ENCODE assay signal across 1 cellular context in genomic region chr19:34409189-34410164, GRCh38.
TF ChIP-seq lines count a peak whose summit lies in the region.

No MANE protein-coding gene starts in this region.

TF ChIP-seq in K562, 482 proteins besides CTCF, POLR2A, EP300 and RAD21:
- TF ChIP-seq ZNF583 (CRISPR knock-in tag; IDR thresholded peaks at IDR 0.05) (no peak), CGGBP1 (CRISPR knock-in tag; IDR thresholded peaks at IDR 0.05) (no peak), ZNF316 (IDR thresholded peaks at IDR 0.05) (no peak), SNAPC5 (CRISPR knock-in tag; IDR thresholded peaks at IDR 0.05) (no peak), ZNF282 (CRISPR knock-in tag; IDR thresholded peaks at IDR 0.05) (no peak), MLLT1 (IDR thresholded peaks at IDR 0.05) (no peak), RB1 (IDR thresholded peaks at IDR 0.05; ENCODE audit: low read depth) (no peak), HDGF (IDR thresholded peaks at IDR 0.05) (no peak), ZNF655 (CRISPR knock-in tag; IDR thresholded peaks at IDR 0.05) (no peak), BACH1 (tag; IDR thresholded peaks at IDR 0.05) (no peak), ARHGAP35 (IDR thresholded peaks at IDR 0.05; ENCODE audit: partially characterized antibody) (no peak), ZNF449 (CRISPR knock-in tag; IDR thresholded peaks at IDR 0.05) (no peak), HCFC1 (IDR thresholded peaks at IDR 0.05; ENCODE audit: low read depth, low read length) (no peak), CREB3L1 (IDR thresholded peaks at IDR 0.05; ENCODE audit: borderline replicate concordance, low read depth) (no peak)
- TF ChIP-seq, protein P1, sequence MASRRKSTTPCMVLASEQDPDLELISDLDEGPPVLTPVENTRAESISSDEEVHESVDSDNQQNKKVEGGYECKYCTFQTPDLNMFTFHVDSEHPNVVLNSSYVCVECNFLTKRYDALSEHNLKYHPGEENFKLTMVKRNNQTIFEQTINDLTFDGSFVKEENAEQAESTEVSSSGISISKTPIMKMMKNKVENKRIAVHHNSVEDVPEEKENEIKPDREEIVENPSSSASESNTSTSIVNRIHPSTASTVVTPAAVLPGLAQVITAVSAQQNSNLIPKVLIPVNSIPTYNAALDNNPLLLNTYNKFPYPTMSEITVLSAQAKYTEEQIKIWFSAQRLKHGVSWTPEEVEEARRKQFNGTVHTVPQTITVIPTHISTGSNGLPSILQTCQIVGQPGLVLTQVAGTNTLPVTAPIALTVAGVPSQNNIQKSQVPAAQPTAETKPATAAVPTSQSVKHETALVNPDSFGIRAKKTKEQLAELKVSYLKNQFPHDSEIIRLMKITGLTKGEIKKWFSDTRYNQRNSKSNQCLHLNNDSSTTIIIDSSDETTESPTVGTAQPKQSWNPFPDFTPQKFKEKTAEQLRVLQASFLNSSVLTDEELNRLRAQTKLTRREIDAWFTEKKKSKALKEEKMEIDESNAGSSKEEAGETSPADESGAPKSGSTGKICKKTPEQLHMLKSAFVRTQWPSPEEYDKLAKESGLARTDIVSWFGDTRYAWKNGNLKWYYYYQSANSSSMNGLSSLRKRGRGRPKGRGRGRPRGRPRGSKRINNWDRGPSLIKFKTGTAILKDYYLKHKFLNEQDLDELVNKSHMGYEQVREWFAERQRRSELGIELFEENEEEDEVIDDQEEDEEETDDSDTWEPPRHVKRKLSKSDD (conservative IDR thresholded peaks at IDR 0.05; ENCODE audit: low read length) = no peak
- TF ChIP-seq, protein P2, sequence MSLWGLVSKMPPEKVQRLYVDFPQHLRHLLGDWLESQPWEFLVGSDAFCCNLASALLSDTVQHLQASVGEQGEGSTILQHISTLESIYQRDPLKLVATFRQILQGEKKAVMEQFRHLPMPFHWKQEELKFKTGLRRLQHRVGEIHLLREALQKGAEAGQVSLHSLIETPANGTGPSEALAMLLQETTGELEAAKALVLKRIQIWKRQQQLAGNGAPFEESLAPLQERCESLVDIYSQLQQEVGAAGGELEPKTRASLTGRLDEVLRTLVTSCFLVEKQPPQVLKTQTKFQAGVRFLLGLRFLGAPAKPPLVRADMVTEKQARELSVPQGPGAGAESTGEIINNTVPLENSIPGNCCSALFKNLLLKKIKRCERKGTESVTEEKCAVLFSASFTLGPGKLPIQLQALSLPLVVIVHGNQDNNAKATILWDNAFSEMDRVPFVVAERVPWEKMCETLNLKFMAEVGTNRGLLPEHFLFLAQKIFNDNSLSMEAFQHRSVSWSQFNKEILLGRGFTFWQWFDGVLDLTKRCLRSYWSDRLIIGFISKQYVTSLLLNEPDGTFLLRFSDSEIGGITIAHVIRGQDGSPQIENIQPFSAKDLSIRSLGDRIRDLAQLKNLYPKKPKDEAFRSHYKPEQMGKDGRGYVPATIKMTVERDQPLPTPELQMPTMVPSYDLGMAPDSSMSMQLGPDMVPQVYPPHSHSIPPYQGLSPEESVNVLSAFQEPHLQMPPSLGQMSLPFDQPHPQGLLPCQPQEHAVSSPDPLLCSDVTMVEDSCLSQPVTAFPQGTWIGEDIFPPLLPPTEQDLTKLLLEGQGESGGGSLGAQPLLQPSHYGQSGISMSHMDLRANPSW (CRISPR knock-in tag; IDR thresholded peaks at IDR 0.05) = no peak
- TF ChIP-seq, protein P3, sequence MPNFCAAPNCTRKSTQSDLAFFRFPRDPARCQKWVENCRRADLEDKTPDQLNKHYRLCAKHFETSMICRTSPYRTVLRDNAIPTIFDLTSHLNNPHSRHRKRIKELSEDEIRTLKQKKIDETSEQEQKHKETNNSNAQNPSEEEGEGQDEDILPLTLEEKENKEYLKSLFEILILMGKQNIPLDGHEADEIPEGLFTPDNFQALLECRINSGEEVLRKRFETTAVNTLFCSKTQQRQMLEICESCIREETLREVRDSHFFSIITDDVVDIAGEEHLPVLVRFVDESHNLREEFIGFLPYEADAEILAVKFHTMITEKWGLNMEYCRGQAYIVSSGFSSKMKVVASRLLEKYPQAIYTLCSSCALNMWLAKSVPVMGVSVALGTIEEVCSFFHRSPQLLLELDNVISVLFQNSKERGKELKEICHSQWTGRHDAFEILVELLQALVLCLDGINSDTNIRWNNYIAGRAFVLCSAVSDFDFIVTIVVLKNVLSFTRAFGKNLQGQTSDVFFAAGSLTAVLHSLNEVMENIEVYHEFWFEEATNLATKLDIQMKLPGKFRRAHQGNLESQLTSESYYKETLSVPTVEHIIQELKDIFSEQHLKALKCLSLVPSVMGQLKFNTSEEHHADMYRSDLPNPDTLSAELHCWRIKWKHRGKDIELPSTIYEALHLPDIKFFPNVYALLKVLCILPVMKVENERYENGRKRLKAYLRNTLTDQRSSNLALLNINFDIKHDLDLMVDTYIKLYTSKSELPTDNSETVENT (CRISPR knock-in tag; IDR thresholded peaks at IDR 0.05) = no peak
- TF ChIP-seq, protein P4, sequence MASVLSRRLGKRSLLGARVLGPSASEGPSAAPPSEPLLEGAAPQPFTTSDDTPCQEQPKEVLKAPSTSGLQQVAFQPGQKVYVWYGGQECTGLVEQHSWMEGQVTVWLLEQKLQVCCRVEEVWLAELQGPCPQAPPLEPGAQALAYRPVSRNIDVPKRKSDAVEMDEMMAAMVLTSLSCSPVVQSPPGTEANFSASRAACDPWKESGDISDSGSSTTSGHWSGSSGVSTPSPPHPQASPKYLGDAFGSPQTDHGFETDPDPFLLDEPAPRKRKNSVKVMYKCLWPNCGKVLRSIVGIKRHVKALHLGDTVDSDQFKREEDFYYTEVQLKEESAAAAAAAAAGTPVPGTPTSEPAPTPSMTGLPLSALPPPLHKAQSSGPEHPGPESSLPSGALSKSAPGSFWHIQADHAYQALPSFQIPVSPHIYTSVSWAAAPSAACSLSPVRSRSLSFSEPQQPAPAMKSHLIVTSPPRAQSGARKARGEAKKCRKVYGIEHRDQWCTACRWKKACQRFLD (CRISPR knock-in tag; IDR thresholded peaks at IDR 0.05) = no peak
- TF ChIP-seq, protein P5, sequence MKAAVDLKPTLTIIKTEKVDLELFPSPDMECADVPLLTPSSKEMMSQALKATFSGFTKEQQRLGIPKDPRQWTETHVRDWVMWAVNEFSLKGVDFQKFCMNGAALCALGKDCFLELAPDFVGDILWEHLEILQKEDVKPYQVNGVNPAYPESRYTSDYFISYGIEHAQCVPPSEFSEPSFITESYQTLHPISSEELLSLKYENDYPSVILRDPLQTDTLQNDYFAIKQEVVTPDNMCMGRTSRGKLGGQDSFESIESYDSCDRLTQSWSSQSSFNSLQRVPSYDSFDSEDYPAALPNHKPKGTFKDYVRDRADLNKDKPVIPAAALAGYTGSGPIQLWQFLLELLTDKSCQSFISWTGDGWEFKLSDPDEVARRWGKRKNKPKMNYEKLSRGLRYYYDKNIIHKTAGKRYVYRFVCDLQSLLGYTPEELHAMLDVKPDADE (conservative IDR thresholded peaks at IDR 0.05; ENCODE audit: control insufficient read depth, low read depth, low read length) = no peak
